ENCODE assay signal across 1 cellular context in the genomic region with DNA sequence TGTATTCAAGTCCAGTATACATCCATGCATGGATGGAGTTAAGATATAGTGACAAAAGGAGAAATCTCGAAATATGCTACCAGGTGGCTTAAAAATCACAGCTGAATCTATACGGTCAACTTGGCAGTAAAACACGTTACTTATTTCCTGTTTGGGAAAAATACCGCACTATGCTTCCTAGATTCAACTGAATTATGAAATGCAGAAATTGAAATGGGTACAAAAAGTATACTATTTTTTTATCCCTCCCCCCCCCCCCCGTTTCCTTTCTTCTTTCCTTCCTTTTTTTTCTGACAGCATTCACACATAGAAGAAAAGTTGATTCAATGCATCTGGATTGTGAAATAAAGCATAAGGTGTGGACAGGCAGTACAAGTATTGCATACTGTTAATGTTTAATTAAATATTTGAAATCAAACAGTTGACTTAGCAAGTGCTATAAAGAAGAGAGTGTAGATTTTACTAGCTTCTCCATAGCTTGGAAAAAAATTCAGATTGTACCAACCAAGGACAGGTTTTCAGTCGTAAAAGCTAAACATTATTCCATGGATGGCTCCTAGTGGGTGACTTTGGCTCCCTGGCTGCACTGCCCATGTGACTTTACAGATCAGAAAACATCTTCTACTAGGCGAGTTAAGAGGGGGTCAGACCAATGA.
TF ChIP-seq lines count a peak whose summit lies in the region.

No MANE protein-coding gene starts in this region.

TF ChIP-seq in HepG2, 621 proteins besides CTCF, POLR2A, EP300 and RAD21:
- TF ChIP-seq, protein P1, sequence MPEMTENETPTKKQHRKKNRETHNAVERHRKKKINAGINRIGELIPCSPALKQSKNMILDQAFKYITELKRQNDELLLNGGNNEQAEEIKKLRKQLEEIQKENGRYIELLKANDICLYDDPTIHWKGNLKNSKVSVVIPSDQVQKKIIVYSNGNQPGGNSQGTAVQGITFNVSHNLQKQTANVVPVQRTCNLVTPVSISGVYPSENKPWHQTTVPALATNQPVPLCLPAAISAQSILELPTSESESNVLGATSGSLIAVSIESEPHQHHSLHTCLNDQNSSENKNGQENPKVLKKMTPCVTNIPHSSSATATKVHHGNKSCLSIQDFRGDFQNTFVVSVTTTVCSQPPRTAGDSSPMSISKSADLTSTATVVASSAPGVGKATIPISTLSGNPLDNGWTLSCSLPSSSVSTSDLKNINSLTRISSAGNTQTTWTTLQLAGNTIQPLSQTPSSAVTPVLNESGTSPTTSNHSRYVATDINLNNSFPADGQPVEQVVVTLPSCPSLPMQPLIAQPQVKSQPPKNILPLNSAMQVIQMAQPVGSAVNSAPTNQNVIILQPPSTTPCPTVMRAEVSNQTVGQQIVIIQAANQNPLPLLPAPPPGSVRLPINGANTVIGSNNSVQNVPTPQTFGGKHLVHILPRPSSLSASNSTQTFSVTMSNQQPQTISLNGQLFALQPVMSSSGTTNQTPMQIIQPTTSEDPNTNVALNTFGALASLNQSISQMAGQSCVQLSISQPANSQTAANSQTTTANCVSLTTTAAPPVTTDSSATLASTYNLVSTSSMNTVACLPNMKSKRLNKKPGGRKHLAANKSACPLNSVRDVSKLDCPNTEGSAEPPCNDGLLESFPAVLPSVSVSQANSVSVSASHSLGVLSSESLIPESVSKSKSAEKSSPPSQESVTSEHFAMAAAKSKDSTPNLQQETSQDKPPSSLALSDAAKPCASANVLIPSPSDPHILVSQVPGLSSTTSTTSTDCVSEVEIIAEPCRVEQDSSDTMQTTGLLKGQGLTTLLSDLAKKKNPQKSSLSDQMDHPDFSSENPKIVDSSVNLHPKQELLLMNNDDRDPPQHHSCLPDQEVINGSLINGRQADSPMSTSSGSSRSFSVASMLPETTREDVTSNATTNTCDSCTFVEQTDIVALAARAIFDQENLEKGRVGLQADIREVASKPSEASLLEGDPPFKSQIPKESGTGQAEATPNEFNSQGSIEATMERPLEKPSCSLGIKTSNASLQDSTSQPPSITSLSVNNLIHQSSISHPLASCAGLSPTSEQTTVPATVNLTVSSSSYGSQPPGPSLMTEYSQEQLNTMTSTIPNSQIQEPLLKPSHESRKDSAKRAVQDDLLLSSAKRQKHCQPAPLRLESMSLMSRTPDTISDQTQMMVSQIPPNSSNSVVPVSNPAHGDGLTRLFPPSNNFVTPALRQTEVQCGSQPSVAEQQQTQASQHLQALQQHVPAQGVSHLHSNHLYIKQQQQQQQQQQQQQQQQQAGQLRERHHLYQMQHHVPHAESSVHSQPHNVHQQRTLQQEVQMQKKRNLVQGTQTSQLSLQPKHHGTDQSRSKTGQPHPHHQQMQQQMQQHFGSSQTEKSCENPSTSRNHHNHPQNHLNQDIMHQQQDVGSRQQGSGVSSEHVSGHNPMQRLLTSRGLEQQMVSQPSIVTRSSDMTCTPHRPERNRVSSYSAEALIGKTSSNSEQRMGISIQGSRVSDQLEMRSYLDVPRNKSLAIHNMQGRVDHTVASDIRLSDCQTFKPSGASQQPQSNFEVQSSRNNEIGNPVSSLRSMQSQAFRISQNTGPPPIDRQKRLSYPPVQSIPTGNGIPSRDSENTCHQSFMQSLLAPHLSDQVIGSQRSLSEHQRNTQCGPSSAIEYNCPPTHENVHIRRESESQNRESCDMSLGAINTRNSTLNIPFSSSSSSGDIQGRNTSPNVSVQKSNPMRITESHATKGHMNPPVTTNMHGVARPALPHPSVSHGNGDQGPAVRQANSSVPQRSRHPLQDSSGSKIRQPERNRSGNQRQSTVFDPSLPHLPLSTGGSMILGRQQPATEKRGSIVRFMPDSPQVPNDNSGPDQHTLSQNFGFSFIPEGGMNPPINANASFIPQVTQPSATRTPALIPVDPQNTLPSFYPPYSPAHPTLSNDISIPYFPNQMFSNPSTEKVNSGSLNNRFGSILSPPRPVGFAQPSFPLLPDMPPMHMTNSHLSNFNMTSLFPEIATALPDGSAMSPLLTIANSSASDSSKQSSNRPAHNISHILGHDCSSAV (CRISPR knock-in tag; IDR thresholded peaks at IDR 0.05; ENCODE audit: borderline replicate concordance), result no peak
- TF ChIP-seq ZNF430 (CRISPR knock-in tag; IDR thresholded peaks at IDR 0.05), result 0 out of 2 replicates have a peak, but pooled peaks have one; percentile 4
- TF ChIP-seq, protein P2, sequence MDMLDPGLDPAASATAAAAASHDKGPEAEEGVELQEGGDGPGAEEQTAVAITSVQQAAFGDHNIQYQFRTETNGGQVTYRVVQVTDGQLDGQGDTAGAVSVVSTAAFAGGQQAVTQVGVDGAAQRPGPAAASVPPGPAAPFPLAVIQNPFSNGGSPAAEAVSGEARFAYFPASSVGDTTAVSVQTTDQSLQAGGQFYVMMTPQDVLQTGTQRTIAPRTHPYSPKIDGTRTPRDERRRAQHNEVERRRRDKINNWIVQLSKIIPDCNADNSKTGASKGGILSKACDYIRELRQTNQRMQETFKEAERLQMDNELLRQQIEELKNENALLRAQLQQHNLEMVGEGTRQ (IDR thresholded peaks at IDR 0.05; ENCODE audit: low read depth, low read length), result no peak
- TF ChIP-seq, protein P2 (CRISPR knock-in tag; IDR thresholded peaks at IDR 0.05; ENCODE audit: borderline replicate concordance), result peak; percentile 54; the same call in 1 of the 2 replicates
- peak; percentile 67 for TF ChIP-seq CEBPB (IDR thresholded peaks at IDR 0.05; ENCODE audit: borderline replicate concordance, low read depth, low read length)
- peak; percentile 45; the same call in 1 of the 2 replicates for TF ChIP-seq CEBPG (CRISPR knock-in tag; IDR thresholded peaks at IDR 0.05)
- TF ChIP-seq, protein P3, sequence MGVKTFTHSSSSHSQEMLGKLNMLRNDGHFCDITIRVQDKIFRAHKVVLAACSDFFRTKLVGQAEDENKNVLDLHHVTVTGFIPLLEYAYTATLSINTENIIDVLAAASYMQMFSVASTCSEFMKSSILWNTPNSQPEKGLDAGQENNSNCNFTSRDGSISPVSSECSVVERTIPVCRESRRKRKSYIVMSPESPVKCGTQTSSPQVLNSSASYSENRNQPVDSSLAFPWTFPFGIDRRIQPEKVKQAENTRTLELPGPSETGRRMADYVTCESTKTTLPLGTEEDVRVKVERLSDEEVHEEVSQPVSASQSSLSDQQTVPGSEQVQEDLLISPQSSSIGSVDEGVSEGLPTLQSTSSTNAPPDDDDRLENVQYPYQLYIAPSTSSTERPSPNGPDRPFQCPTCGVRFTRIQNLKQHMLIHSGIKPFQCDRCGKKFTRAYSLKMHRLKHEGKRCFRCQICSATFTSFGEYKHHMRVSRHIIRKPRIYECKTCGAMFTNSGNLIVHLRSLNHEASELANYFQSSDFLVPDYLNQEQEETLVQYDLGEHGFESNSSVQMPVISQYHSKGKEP (CRISPR knock-in tag; IDR thresholded peaks at IDR 0.05), result no peak
- TF ChIP-seq ZSCAN30 (CRISPR knock-in tag; IDR thresholded peaks at IDR 0.05), result 0 out of 2 replicates have a peak, but pooled peaks have one; percentile 29
- no peak; the same call in 1 of the 2 replicates for TF ChIP-seq ARID2 (CRISPR knock-in tag; IDR thresholded peaks at IDR 0.05; ENCODE audit: borderline replicate concordance)
